In the genomic region with DNA sequence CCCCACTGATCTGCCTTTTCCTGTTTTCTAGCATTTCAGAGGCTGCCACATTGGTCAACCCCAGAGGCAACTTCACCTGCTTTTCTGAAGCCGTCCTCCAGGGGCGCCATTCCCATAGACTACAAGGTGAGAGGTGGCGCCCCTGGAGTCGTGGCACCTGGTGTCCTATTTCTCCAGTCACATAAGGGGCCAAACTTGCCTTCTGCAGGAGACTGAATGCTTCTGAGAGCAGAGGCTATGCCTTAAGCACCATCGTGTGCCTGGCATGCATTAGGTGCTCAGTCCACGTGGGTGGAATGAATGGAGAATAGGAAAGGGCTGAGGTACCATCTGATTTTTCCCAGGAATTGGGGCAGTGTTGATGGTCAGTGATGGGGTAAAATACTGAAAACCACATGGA, we compare ENCODE assay signal across 8 cellular contexts.
DNase-seq lines count a peak whose midpoint lies in the region; ATAC-seq and TF ChIP-seq lines count a peak whose summit lies in the region.

No MANE protein-coding gene starts in this region.

- WGBS in right cardiac atrium = 29% methylated on average over 6 of the region's 6 CpGs

- no peak overlapping the region for H3K27ac ChIP-seq in right cardiac atrium (ENCODE audit: low read length)
- H3K27ac ChIP-seq in caudate nucleus (ENCODE audit: low read depth, low read length) = no peak overlapping the region

- TF ChIP-seq CTCF in fibroblast of mammary gland (conservative IDR thresholded peaks at IDR 0.05; ENCODE audit: control insufficient read depth, insufficient read depth, low read depth, low read length) = peak; percentile 42

- H3K4me3 ChIP-seq in right cardiac atrium (ENCODE audit: low read length) = no peak overlapping the region
- H3K4me3 ChIP-seq in fibroblast of mammary gland (ENCODE audit: control insufficient read depth, low read depth, low read length) = no peak overlapping the region

- no peaks in the 10 kb centered on the region for H3K9me3 ChIP-seq in right cardiac atrium (ENCODE audit: control insufficient read depth, low read length)

- DNase-seq in right cardiac atrium = peak in 2 of 3 donors; percentile 43 to 54
- DNase-seq in Right ventricle myocardium inferior (ENCODE audit: missing footprints) = no peak
- peak; percentile 51 for DNase-seq in NCI-H69 (lab: John Stamatoyannopoulos, UW)
- DNase-seq in fibroblast of mammary gland (ENCODE audit: low read depth) = peak; percentile 1
- peak; percentile 6 to 8 for DNase-seq in stimulated activated CD8-positive, alpha-beta memory T cell treated with anti-CD3 and anti-CD28 coated beads, Interleukin-7, amount 100 ng/mL, for 48 hours (ENCODE audit: extremely low read depth in 1 of 2, low read depth in 1 of 2)
- no peak for DNase-seq in caudate nucleus (lab: John Stamatoyannopoulos, UW)

- H3K27me3 ChIP-seq in right cardiac atrium (ENCODE audit: control insufficient read depth, insufficient read depth) = no peaks in the 10 kb centered on the region

- no peaks in the 10 kb centered on the region for H3K4me1 ChIP-seq in right cardiac atrium (ENCODE audit: control insufficient read depth, insufficient read depth, low read length)

- intact Hi-C loops in right cardiac atrium (cut with DNase I) = no loop called here
- intact Hi-C loops in Right ventricle myocardium inferior (cut with DNase I) = no loop called here

- ATAC-seq in right cardiac atrium = no peak
- no peak for ATAC-seq in Right ventricle myocardium inferior
- ATAC-seq in HG03108 (IDR thresholded peaks at IDR 0.05; ENCODE audit: unreplicated experiment) = no peak
- ATAC-seq in esophagus mucosa = no peak

Comparison
In these comparisons a context has a peak if more than half of its experiments do, and no peak if none do; other contexts are left out.
1. DNase-seq: peak in right cardiac atrium (2 of 3), NCI-H69 (single experiment), fibroblast of mammary gland (single experiment) and stimulated activated CD8-positive, alpha-beta memory T cell treated with anti-CD3 and anti-CD28 coated beads, Interleukin-7, amount 100 ng/mL, for 48 hours (2 of 2); none in Right ventricle myocardium inferior (single experiment) and caudate nucleus (0 of 61).